In genomic region chrX:11968470-11968869, GRCh38 we compare ENCODE assay signal across 1 cellular context.
TF ChIP-seq lines count a peak whose summit lies in the region.

No MANE protein-coding gene starts in this region.

TF ChIP-seq in HepG2, 621 proteins besides CTCF, POLR2A, EP300 and RAD21:
- TF ChIP-seq ZNF329 (CRISPR knock-in tag; IDR thresholded peaks at IDR 0.05; ENCODE audit: low read depth), result no peak
- no peak for TF ChIP-seq BCL3 (CRISPR knock-in tag; IDR thresholded peaks at IDR 0.05)
- no peak for TF ChIP-seq ARID5B (CRISPR knock-in tag; IDR thresholded peaks at IDR 0.05)
- no peak for TF ChIP-seq CHD2 (IDR thresholded peaks at IDR 0.05; ENCODE audit: low read depth, low read length)
- no peak for TF ChIP-seq ZNF12 (CRISPR knock-in tag; IDR thresholded peaks at IDR 0.05)
- no peak for TF ChIP-seq ZNF513 (CRISPR knock-in tag; conservative IDR thresholded peaks at IDR 0.05)
- TF ChIP-seq PAXIP1 (CRISPR knock-in tag; conservative IDR thresholded peaks at IDR 0.05), result no peak
- no peak for TF ChIP-seq NONO (IDR thresholded peaks at IDR 0.05)
- no peak for TF ChIP-seq NONO (CRISPR knock-in tag; conservative IDR thresholded peaks at IDR 0.05)
- no peak for TF ChIP-seq SRSF1 (optimal IDR thresholded peaks at IDR 0.05; ENCODE audit: low read depth, low read length)
- no peak for TF ChIP-seq ZNF382 (CRISPR knock-in tag; IDR thresholded peaks at IDR 0.05; ENCODE audit: borderline replicate concordance)
- no peak for TF ChIP-seq ATF7-NPFF (CRISPR knock-in tag; IDR thresholded peaks at IDR 0.05; ENCODE audit: low read depth)
- no peak for TF ChIP-seq CREB1 (IDR thresholded peaks at IDR 0.05)
- no peak for TF ChIP-seq CREB1 (CRISPR knock-in tag; IDR thresholded peaks at IDR 0.05)
- no peak for TF ChIP-seq ELK4 (CRISPR knock-in tag; IDR thresholded peaks at IDR 0.05; ENCODE audit: borderline replicate concordance)
- TF ChIP-seq ISL2 (CRISPR knock-in tag; IDR thresholded peaks at IDR 0.05), result no peak
- no peak for TF ChIP-seq BORCS8-MEF2B (CRISPR knock-in tag; IDR thresholded peaks at IDR 0.05)
- TF ChIP-seq TSC22D2 (CRISPR knock-in tag; IDR thresholded peaks at IDR 0.05; ENCODE audit: borderline replicate concordance), result no peak
- no peak for TF ChIP-seq ZNF747 (CRISPR knock-in tag; IDR thresholded peaks at IDR 0.05; ENCODE audit: borderline replicate concordance)
- no peak for TF ChIP-seq HBP1 (CRISPR knock-in tag; IDR thresholded peaks at IDR 0.05; ENCODE audit: low read depth)
- TF ChIP-seq MBD4 (IDR thresholded peaks at IDR 0.05; ENCODE audit: borderline replicate concordance, low read length), result no peak
- no peak for TF ChIP-seq ZNF274 (CRISPR knock-in tag; IDR thresholded peaks at IDR 0.05)
